17 cellular contexts compared by ENCODE assay signal in genomic region chr11:33769542-33769941, GRCh38.
"Had no signal": no experiment of that assay in that cellular context is flagged by ENCODE, and none has a peak within 500 bp of the region (broad histone marks: within the 10 kb centered on the region; RNA-seq: fewer than 3 reads in every experiment).

No MANE protein-coding gene starts in this region.

- H3K9me3 Mint-ChIP-seq: activated CD4-positive, alpha-beta T cell treated with anti-CD3 and anti-CD28 coated beads, Interleukin-2, amount 10 ng/mL, durations not matched to agents 24 days and 14 days; activated CD8-positive, alpha-beta T cell treated with anti-CD3 and anti-CD28 coated beads for 36 hours; activated naive CD4-positive, alpha-beta T cell treated with anti-CD3 and anti-CD28 coated beads, Interleukin-2, amount 10 ng/mL, durations not matched to agents 7 days and 5 days; activated T-helper 2 cell treated with anti-CD3 and anti-CD28 coated beads, Interferon-gamma antibody, Interleukin-2, Interleukin-4, amounts not matched to agents 10 μg/mL and 5 μg/mL and 100 μg/mL, durations not matched to agents 14 hours and 24 hours and 36 hours; mesothelial cell of epicardium; neural crest cell had no signal

- H3K27me3 Mint-ChIP-seq: activated CD8-positive, alpha-beta T cell treated with anti-CD3 and anti-CD28 coated beads for 36 hours had no signal

- ATAC-seq: activated CD8-positive, alpha-beta T cell treated with anti-CD3 and anti-CD28 coated beads for 36 hours; lower lobe of right lung had no signal

- H3K27ac Mint-ChIP-seq: activated CD4-positive, alpha-beta T cell treated with anti-CD3 and anti-CD28 coated beads, Interleukin-2, amount 10 ng/mL, durations not matched to agents 24 days and 14 days; activated CD8-positive, alpha-beta T cell treated with anti-CD3 and anti-CD28 coated beads for 36 hours; activated naive CD4-positive, alpha-beta T cell treated with anti-CD3 and anti-CD28 coated beads, Interleukin-2, amount 10 ng/mL, durations not matched to agents 7 days and 5 days; activated T-helper 2 cell treated with anti-CD3 and anti-CD28 coated beads, Interferon-gamma antibody, Interleukin-2, Interleukin-4, amounts not matched to agents 10 μg/mL and 5 μg/mL and 100 μg/mL, durations not matched to agents 14 hours and 24 hours and 36 hours; mesothelial cell of epicardium had no signal

- DNase-seq: activated CD4-positive, alpha-beta T cell treated with anti-CD3 and anti-CD28 coated beads, Interleukin-2, amount 10 ng/mL, durations not matched to agents 24 days and 14 days; activated CD8-positive, alpha-beta T cell treated with anti-CD3 and anti-CD28 coated beads for 36 hours; activated naive CD4-positive, alpha-beta T cell treated with anti-CD3 and anti-CD28 coated beads, Interleukin-2, amount 10 ng/mL, durations not matched to agents 7 days and 5 days; activated T-cell treated with anti-CD3 and anti-CD28 coated beads, Interleukin-2, amount 50 U/mL, for 1 hour; effector CD4-positive, alpha-beta T cell; esophagus squamous epithelium; lower lobe of right lung; retina; stimulated activated CD4-positive, alpha-beta T cell treated with anti-CD3 and anti-CD28 coated beads, Interleukin-12 subunit alpha, Interleukin-12 subunit beta, amount 100 ng/mL, for 4 hours; stimulated activated CD4-positive, alpha-beta T cell treated with anti-CD3 and anti-CD28 coated beads, Interleukin-1b, Interleukin-23, amount 100 ng/mL, for 48 hours; stimulated activated CD8-positive, alpha-beta memory T cell treated with anti-CD3 and anti-CD28 coated beads, Interleukin-4, amount 100 ng/mL, for 48 hours; stimulated activated naive CD4-positive, alpha-beta T cell treated with Interleukin-2 at 50 U/mL for 16 hours; T-helper 9 cell; tibial artery had no signal

- H3K4me3 Mint-ChIP-seq: activated CD4-positive, alpha-beta T cell treated with anti-CD3 and anti-CD28 coated beads, Interleukin-2, amount 10 ng/mL, durations not matched to agents 24 days and 14 days; activated CD8-positive, alpha-beta T cell treated with anti-CD3 and anti-CD28 coated beads for 36 hours; activated naive CD4-positive, alpha-beta T cell treated with anti-CD3 and anti-CD28 coated beads, Interleukin-2, amount 10 ng/mL, durations not matched to agents 7 days and 5 days; mesothelial cell of epicardium had no signal
